In genomic region chr1:150111670-150112069, GRCh38 we compare ENCODE assay signal across 1 cellular context.
TF ChIP-seq lines count a peak whose summit lies in the region.

No MANE protein-coding gene starts in this region.

TF ChIP-seq in WTC11, 78 proteins besides CTCF, POLR2A, EP300 and RAD21 (continued from another document):
- TF ChIP-seq FOXP4 (CRISPR knock-in tag; IDR thresholded peaks at IDR 0.05) (no peak), ZBTB21 (CRISPR knock-in tag; IDR thresholded peaks at IDR 0.05; ENCODE audit: borderline replicate concordance) (no peak), TEAD4 (CRISPR knock-in tag; IDR thresholded peaks at IDR 0.05) (no peak), SOX15 (CRISPR knock-in tag; IDR thresholded peaks at IDR 0.05) (no peak), SP1 (CRISPR knock-in tag; conservative IDR thresholded peaks at IDR 0.05) (no peak), FOXP1 (CRISPR knock-in tag; IDR thresholded peaks at IDR 0.05; ENCODE audit: borderline replicate concordance) (no peak), MYBL2 (CRISPR knock-in tag; IDR thresholded peaks at IDR 0.05) (no peak), ZNF416 (CRISPR knock-in tag; IDR thresholded peaks at IDR 0.05) (no peak), RORB (CRISPR knock-in tag; IDR thresholded peaks at IDR 0.05) (no peak)
- TF ChIP-seq, protein P1, sequence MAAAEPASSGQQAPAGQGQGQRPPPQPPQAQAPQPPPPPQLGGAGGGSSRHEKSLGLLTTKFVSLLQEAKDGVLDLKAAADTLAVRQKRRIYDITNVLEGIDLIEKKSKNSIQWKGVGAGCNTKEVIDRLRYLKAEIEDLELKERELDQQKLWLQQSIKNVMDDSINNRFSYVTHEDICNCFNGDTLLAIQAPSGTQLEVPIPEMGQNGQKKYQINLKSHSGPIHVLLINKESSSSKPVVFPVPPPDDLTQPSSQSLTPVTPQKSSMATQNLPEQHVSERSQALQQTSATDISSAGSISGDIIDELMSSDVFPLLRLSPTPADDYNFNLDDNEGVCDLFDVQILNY (CRISPR knock-in tag; IDR thresholded peaks at IDR 0.05): no peak
- TF ChIP-seq, protein P2, sequence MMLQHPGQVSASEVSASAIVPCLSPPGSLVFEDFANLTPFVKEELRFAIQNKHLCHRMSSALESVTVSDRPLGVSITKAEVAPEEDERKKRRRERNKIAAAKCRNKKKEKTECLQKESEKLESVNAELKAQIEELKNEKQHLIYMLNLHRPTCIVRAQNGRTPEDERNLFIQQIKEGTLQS (CRISPR knock-in tag; conservative IDR thresholded peaks at IDR 0.05): no peak
